In the genomic region with DNA sequence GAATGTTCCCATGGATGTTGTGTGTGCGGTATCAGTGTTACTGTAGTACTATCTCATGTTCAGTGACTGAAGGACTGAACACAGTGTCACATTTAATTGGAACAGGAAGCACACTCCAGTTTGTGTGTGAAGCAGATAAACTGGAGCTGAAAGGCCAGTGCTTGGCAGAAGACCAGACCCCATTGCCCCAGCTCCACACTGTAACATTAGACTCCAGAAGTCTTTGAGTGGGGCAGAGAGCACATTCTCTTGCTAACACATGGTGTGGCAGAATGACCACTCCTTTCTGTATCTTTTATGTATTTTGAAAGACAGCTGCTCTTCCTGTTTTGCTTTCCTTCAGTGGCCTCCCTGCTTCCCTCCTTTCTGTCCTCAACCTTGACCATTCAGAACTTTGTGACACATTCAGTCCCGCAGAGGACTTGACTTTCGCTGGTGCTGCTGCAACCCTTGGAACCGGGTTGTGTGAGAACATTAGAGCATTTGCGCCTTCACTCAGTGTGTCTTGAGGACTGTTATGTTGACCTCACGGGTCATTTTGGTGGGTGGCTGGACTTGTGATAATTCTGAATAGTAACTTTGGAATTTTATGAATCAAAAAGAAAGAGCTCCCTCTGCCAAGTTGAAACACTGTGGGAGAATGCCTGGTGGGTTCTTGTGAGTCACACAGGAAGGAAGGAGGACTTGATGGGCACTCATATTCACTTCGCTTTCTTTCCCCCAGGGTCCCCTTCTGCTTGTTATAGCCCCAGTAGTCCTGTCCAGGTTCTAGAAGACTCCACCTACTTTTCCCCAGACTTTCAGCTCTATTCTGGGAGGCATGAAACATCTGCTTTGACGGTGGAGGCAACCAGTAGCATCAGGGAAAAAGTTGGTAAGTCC, we compare ENCODE assay signal across 10 cellular contexts. TPM values are rescaled to one million over a fixed set of nuclear protein-coding genes. Genes with fewer than 3 reads are reported as not detected.
A peak's percentile ranks its signal among the peaks of the same experiment; 100 is the strongest.
DNase-seq lines count a peak whose midpoint lies in the region; TF ChIP-seq lines count a peak whose summit lies in the region.
"Had no signal": no experiment of that assay in that cellular context is flagged by ENCODE, and none has a peak within 500 bp of the region (broad histone marks: within the 10 kb centered on the region; RNA-seq: fewer than 3 reads in every experiment).

No MANE protein-coding gene starts in this region.

- H3K27ac Mint-ChIP-seq in osteocyte (ENCODE audit: unreplicated experiment), result peak overlapping the region; percentile 97

- peak; percentile 55 for DNase-seq in OCI-M2 (lab: John Stamatoyannopoulos, UW; ENCODE audit: unreplicated experiment)
- no peak for DNase-seq in esophagus muscularis mucosa (ENCODE audit: extremely low spot score)
- no peak for DNase-seq in osteocyte (ENCODE audit: extremely low spot score, unreplicated experiment)
- no peak for DNase-seq in activated CD4-positive, CD25-positive, alpha-beta regulatory T cell treated with anti-CD3 and anti-CD28 coated beads, Interleukin-2, amount 50 U/mL, for 72 hours
- DNase-seq in GDM1 (lab: John Stamatoyannopoulos, UW), result no peak
- DNase-seq in LoVo (ENCODE audit: low spot score), result no peak
- no peak for DNase-seq in effector memory CD4-positive, alpha-beta T cell
- DNase-seq: anterior cingulate cortex, NCI-H1105 had no signal

- H3K36me3 ChIP-seq in esophagus muscularis mucosa, result peaks cover 0 to 4% (median 3%) of the 10 kb centered on the region in 4 donors
- H3K36me3 ChIP-seq in effector memory CD4-positive, alpha-beta T cell (ENCODE audit: control insufficient read depth, insufficient read depth, low read length), result no peaks in the 10 kb centered on the region

- H3K27ac ChIP-seq in C4-2B (peak overlapping the region; percentile 84), esophagus muscularis mucosa (replicated peaks in 1 of 4) (peak overlapping the region; percentile 49 to 65 (median 62))
- no peak overlapping the region for H3K27ac ChIP-seq in effector memory CD4-positive, alpha-beta T cell (ENCODE audit: insufficient read depth, low read length, poor library complexity, severe bottlenecking)

- no peak for TF ChIP-seq POLR2A in esophagus muscularis mucosa (IDR thresholded peaks at IDR 0.05; ENCODE audit: low read depth)

- H3K27me3 Mint-ChIP-seq in osteocyte (ENCODE audit: unreplicated experiment), result no peaks in the 10 kb centered on the region

- peaks cover 3% of the 10 kb centered on the region for H3K36me3 Mint-ChIP-seq in osteocyte (ENCODE audit: unreplicated experiment)

- H3K4me1 ChIP-seq in esophagus muscularis mucosa, result peaks cover 33 to 97% (median 92%) of the 10 kb centered on the region in 4 donors
- H3K4me1 ChIP-seq in effector memory CD4-positive, alpha-beta T cell (ENCODE audit: control insufficient read depth, insufficient read depth, low read length, poor library complexity, severe bottlenecking), result no peaks in the 10 kb centered on the region

- peak overlapping the region; percentile 67 for H3K4me3 Mint-ChIP-seq in osteocyte (ENCODE audit: unreplicated experiment)

- intact Hi-C loops in esophagus muscularis mucosa (cut with DNase I), result loop anchor here (5.0 kb wide), 1 partner anchor 83 kb away; no protein-coding TSS in a partner anchor

- peaks cover 58% of the 10 kb centered on the region for H3K4me1 Mint-ChIP-seq in osteocyte (ENCODE audit: unreplicated experiment)

- no peaks in the 10 kb centered on the region for H3K9me3 Mint-ChIP-seq in osteocyte (ENCODE audit: unreplicated experiment)

- no peak for TF ChIP-seq EP300 in esophagus muscularis mucosa (IDR thresholded peaks at IDR 0.05)

- peak overlapping the region in 2 of 4 donors; percentile 2 to 19 for H3K4me3 ChIP-seq in esophagus muscularis mucosa
- no peak overlapping the region for H3K4me3 ChIP-seq in effector memory CD4-positive, alpha-beta T cell (ENCODE audit: insufficient read depth, low read depth, low read length, poor library complexity, severe bottlenecking)

- no peak for TF ChIP-seq CTCF in C4-2B (conservative IDR thresholded peaks at IDR 0.05)
- TF ChIP-seq CTCF in esophagus muscularis mucosa (IDR thresholded peaks at IDR 0.05), result no peak
- no peak for TF ChIP-seq CTCF in osteocyte (IDR thresholded peaks at IDR 0.05)

- no peaks in the 10 kb centered on the region for H3K27me3 ChIP-seq in esophagus muscularis mucosa
- H3K27me3 ChIP-seq in effector memory CD4-positive, alpha-beta T cell (replicated peaks; ENCODE audit: control insufficient read depth, insufficient read depth, low read length, poor library complexity, severe bottlenecking), result no peaks in the 10 kb centered on the region

- H3K9me3 ChIP-seq in esophagus muscularis mucosa, result no peaks in the 10 kb centered on the region
- no peaks in the 10 kb centered on the region for H3K9me3 ChIP-seq in effector memory CD4-positive, alpha-beta T cell (ENCODE audit: control insufficient read depth, low read length)

- 44% methylated on average over 8 of the region's 8 CpGs for WGBS in esophagus muscularis mucosa

RNA-seq across cellular contexts. Expression of gene AMOTL1, which starts 26.4 kb away (rescaled TPM):
- total RNA-seq in esophagus muscularis mucosa, result 100 to 1,000 TPM; 172 to 259 (median 182) TPM
- 66.6 and 71.7 TPM in 2 replicates for total RNA-seq in osteocyte
